15 cellular contexts compared by ENCODE assay signal in the genomic region with DNA sequence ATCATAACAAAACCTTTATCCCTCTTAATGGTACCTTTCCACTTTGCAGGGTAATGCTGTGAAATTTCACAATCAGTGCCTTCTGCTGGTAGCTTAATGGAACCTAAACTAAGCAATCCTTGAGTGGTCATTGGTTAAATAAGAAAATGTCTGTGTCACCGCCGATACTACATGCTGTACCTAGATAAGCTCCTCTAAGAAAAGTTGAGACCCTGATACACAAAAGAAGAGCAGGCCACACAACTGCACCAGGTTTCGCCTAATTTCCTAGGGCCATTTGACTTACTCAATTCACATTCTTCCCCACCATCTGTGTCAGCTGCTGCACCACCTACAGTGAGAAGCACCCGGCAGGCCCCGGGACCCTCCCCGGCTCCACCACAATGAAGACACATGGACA. TPM values are rescaled to one million over a fixed set of nuclear protein-coding genes. Genes with fewer than 3 reads are reported as not detected.
A peak's percentile ranks its signal among the peaks of the same experiment; 100 is the strongest.
DNase-seq lines count a peak whose midpoint lies in the region; ATAC-seq lines count a peak whose summit lies in the region.
"Had no signal": no experiment of that assay in that cellular context is flagged by ENCODE, and none has a peak within 500 bp of the region (broad histone marks: within the 10 kb centered on the region; RNA-seq: fewer than 3 reads in every experiment).

No MANE protein-coding gene starts in this region.

- DNase-seq in DMS 273 (lab: John Stamatoyannopoulos, UW; ENCODE audit: unreplicated experiment) (peak; percentile 56), H7 (peak; percentile 20), iPS-NIHi11 (ENCODE audit: low spot score) (peak; percentile 2), GM03348 (ENCODE audit: low spot score) (no peak), NCI-H1694 (lab: John Stamatoyannopoulos, UW) (no peak)
- DNase-seq: ACHN; Caco-2; CD4-positive, alpha-beta T cell; DMS79 treated with DMSO at 0.1 percent for 48 hours; GF-D8; GOT3; H9; KG1 had no signal

- H3K36me3 ChIP-seq in H7 (replicated peaks; ENCODE audit: control insufficient read depth, insufficient read depth, low read length), result no peaks in the 10 kb centered on the region

- H3K4me3 ChIP-seq in H7 (ENCODE audit: insufficient read depth, low read depth, low read length), result no peak overlapping the region
- H3K4me3 ChIP-seq: GM12878 had no signal

- no peaks in the 10 kb centered on the region for H3K27me3 ChIP-seq in H7 (ENCODE audit: control insufficient read depth, insufficient read depth, low read length)

- no peak for ATAC-seq in HG02623 (IDR thresholded peaks at IDR 0.05; ENCODE audit: unreplicated experiment)
- ATAC-seq: GM12878 had no signal

RNA-seq across cellular contexts. Expression of a gene that starts 9.0 kb away (rescaled TPM):
- 213 and 240 TPM in 2 replicates for total RNA-seq in H7 (2014; rRNA removed; shearing (Covaris generic))

RNA-seq across cellular contexts. Expression of a gene that starts 11.2 kb away (rescaled TPM):
- 40.9 and 48.6 TPM in 2 replicates for total RNA-seq in H7 (2014; rRNA removed; shearing (Covaris generic))

RNA-seq across cellular contexts. Expression of a gene that starts 23.0 kb away (rescaled TPM):
- total RNA-seq in H7 (2014; rRNA removed; shearing (Covaris generic)), result 1.2 and 3.0 TPM in 2 replicates

RNA-seq across cellular contexts. Expression of a gene that starts 25.9 kb away (rescaled TPM):
- 68.2 and 75.5 TPM in 2 replicates for total RNA-seq in H7 (2014; rRNA removed; shearing (Covaris generic))

RNA-seq across cellular contexts. Expression of a gene that starts 32.9 kb away (rescaled TPM):
- 0.14 and 0.52 TPM in 2 replicates for total RNA-seq in H7 (2014; rRNA removed; shearing (Covaris generic))

Comparison
In these comparisons a context has a peak if more than half of its experiments do, and no peak if none do; other contexts are left out.
1. DNase-seq: peak in DMS 273 (single experiment), H7 (single experiment) and iPS-NIHi11 (single experiment); none in GM03348 (single experiment) and NCI-H1694 (single experiment).